Comparison of ENCODE assay signal across 9 cellular contexts in the genomic region with DNA sequence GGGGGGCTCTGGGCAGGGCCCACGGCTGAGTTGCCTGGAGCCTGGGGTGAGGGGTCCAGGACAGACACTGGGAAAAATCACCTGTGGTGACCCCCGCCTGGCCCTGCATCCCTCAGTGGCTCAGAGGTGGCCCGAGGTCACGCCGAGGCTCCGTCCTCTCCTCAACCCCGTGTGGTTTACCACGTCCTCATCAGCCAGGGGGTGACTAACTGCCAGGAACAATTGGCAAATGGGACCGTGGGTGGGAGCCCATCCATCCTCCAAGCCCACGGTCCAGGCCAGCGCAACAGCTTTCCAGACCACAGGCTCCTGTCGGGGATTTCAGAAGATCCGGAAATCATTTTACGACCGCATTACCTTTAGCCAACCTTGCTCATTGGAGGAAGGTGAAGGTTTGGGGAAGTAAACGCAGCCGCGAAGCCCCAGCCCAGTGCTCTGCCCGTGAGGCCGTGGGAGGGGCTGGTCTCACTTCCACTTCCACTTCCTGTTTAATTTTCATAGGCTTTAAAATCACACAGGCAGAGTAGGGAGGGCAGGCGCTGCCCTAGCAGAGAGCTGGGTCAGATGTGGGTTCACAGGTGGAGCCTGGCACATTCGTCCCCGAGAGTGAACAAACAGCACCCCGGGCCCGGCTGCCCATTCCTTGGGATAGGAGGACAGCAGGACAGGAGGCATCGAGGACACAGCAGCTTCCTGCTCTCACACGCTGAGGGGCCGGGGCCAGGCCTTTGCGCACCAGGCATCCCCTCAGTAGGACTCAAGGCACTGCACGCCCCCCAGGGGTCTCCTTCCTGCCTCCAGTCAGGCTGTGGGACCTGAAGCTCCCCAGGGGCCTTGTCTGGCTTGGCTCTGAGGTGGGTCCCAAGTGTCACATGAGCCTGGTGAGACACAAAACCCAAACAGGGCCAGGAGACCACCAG. TPM values are rescaled to one million over a fixed set of nuclear protein-coding genes. Genes with fewer than 3 reads are reported as not detected.
A peak's percentile ranks its signal among the peaks of the same experiment; 100 is the strongest.
DNase-seq lines count a peak whose midpoint lies in the region; ATAC-seq, FAIRE-seq and TF ChIP-seq lines count a peak whose summit lies in the region.
"Had no signal": no experiment of that assay in that cellular context is flagged by ENCODE, and none has a peak within 500 bp of the region (broad histone marks: within the 10 kb centered on the region; RNA-seq: fewer than 3 reads in every experiment).

No MANE protein-coding gene starts in this region.

- H3K36me3 ChIP-seq in OCI-LY3 (replicated peaks; ENCODE audit: low read depth, low read length) (no peaks in the 10 kb centered on the region), small intestine (ENCODE audit: control insufficient read depth in 2 of 2, insufficient read depth in 2 of 2, low read length in 2 of 2) (no peaks in the 10 kb centered on the region), ascending aorta (no peaks in the 10 kb centered on the region), GM23338 (ENCODE audit: insufficient read depth) (no peaks in the 10 kb centered on the region)

- H3K4me2 ChIP-seq in OCI-LY3 (ENCODE audit: low read length) (peak overlapping the region; percentile 93), GM23338 (no peak overlapping the region)

- H3K4me1 ChIP-seq in OCI-LY3 (ENCODE audit: low read length) (peaks cover 26% of the 10 kb centered on the region), small intestine (ENCODE audit: control insufficient read depth in 2 of 2, insufficient read depth in 1 of 2, low read depth in 1 of 2, low read length in 1 of 2) (peaks cover 0 to 9% of the 10 kb centered on the region in 2 donors), ascending aorta (no peaks in the 10 kb centered on the region), GM23338 (ENCODE audit: insufficient read depth) (no peaks in the 10 kb centered on the region)

- peak overlapping the region; percentile 83 for H3K27ac Mint-ChIP-seq in activated naive CD8-positive, alpha-beta T cell treated with anti-CD3 and anti-CD28 coated beads, Interleukin-2, amount 10 ng/mL, durations not matched to agents 7 days and 5 days
- no peak overlapping the region for H3K27ac Mint-ChIP-seq in GM23338

- H3K4me1 Mint-ChIP-seq in activated naive CD8-positive, alpha-beta T cell treated with anti-CD3 and anti-CD28 coated beads, Interleukin-2, amount 10 ng/mL, durations not matched to agents 7 days and 5 days = peaks cover 10% of the 10 kb centered on the region
- no peaks in the 10 kb centered on the region; the same call in 2 of the 3 replicates for H3K4me1 Mint-ChIP-seq in GM23338

- TF ChIP-seq CTCF in OCI-LY3 (IDR thresholded peaks at IDR 0.05; ENCODE audit: low read depth, low read length) = no peak
- TF ChIP-seq CTCF in ascending aorta (IDR thresholded peaks at IDR 0.05) = no peak
- no peak for TF ChIP-seq CTCF in GM23338 (conservative IDR thresholded peaks at IDR 0.05; ENCODE audit: low read depth in 2 of 2)

- H2AFZ ChIP-seq in OCI-LY3 (ENCODE audit: low read depth, low read length) = 0 out of 2 replicates have a peak overlapping the region, but pooled peaks have one; percentile 11
- no peak overlapping the region for H2AFZ ChIP-seq in GM23338

- peak; percentile 68 for DNase-seq in activated naive CD8-positive, alpha-beta T cell treated with anti-CD3 and anti-CD28 coated beads, Interleukin-2, amount 10 ng/mL, durations not matched to agents 7 days and 5 days
- DNase-seq in small intestine (peak; percentile 42), ascending aorta (ENCODE audit: low spot score in 2 of 2) (no peak), DMS 273 (lab: John Stamatoyannopoulos, UW; ENCODE audit: unreplicated experiment) (no peak), GM23338 (ENCODE audit: low spot score) (no peak)
- DNase-seq: IMR-90 had no signal

- ATAC-seq in GM18858 (IDR thresholded peaks at IDR 0.05; ENCODE audit: unreplicated experiment) = peak; percentile 95
- ATAC-seq in HG02870 (IDR thresholded peaks at IDR 0.05; ENCODE audit: unreplicated experiment) = peak; percentile 94
- peak; percentile 84 for ATAC-seq in activated naive CD8-positive, alpha-beta T cell treated with anti-CD3 and anti-CD28 coated beads, Interleukin-2, amount 10 ng/mL, durations not matched to agents 7 days and 5 days (ENCODE audit: low read depth)
- no peak for ATAC-seq in GM23338

- FAIRE-seq in small intestine (lab: Jason Lieb, UNC) = no peak

- 46 to 55% (median 54%) methylated on average over 30 of the region's 30 CpGs for WGBS in small intestine, 3 donors

- H4K20me1 ChIP-seq in OCI-LY3 (ENCODE audit: insufficient read depth, low read length) = no peaks in the 10 kb centered on the region
- no peaks in the 10 kb centered on the region for H4K20me1 ChIP-seq in GM23338 (replicated peaks; ENCODE audit: insufficient read depth)

- H3K9me3 Mint-ChIP-seq in activated naive CD8-positive, alpha-beta T cell treated with anti-CD3 and anti-CD28 coated beads, Interleukin-2, amount 10 ng/mL, durations not matched to agents 7 days and 5 days = no peaks in the 10 kb centered on the region
- H3K9me3 Mint-ChIP-seq in GM23338 = no peaks in the 10 kb centered on the region

- peaks cover under 1% of the 10 kb centered on the region for H3K27me3 Mint-ChIP-seq in activated naive CD8-positive, alpha-beta T cell treated with anti-CD3 and anti-CD28 coated beads, Interleukin-2, amount 10 ng/mL, durations not matched to agents 7 days and 5 days
- H3K27me3 Mint-ChIP-seq in GM23338 (ENCODE audit: insufficient read depth, low read depth, poor library complexity) = peaks cover 13% of the 10 kb centered on the region

- H3K4me3 Mint-ChIP-seq in activated naive CD8-positive, alpha-beta T cell treated with anti-CD3 and anti-CD28 coated beads, Interleukin-2, amount 10 ng/mL, durations not matched to agents 7 days and 5 days = peak overlapping the region; percentile 68
- no peak overlapping the region for H3K4me3 Mint-ChIP-seq in GM23338

- H3K36me3 Mint-ChIP-seq in activated naive CD8-positive, alpha-beta T cell treated with anti-CD3 and anti-CD28 coated beads, Interleukin-2, amount 10 ng/mL, durations not matched to agents 7 days and 5 days = no peaks in the 10 kb centered on the region
- H3K36me3 Mint-ChIP-seq in GM23338 (ENCODE audit: low read depth) = no peaks in the 10 kb centered on the region

- H3K79me2 ChIP-seq in OCI-LY3 (ENCODE audit: low read length) (no peaks in the 10 kb centered on the region), GM23338 (replicated peaks; ENCODE audit: insufficient read depth) (no peaks in the 10 kb centered on the region)

- H3K27ac ChIP-seq in OCI-LY3 (ENCODE audit: low read length) (peak overlapping the region; percentile 72), small intestine (ENCODE audit: low read depth in 1 of 2, low read length in 1 of 2) (no peak overlapping the region), ascending aorta (no peak overlapping the region), GM23338 (ENCODE audit: low read depth) (no peak overlapping the region)

- POLR2A ChIA-PET in activated naive CD8-positive, alpha-beta T cell treated with anti-CD3 and anti-CD28 coated beads, Interleukin-2, amount 10 ng/mL, durations not matched to agents 7 days and 5 days (lab: Charles Lee) = interaction anchor here (0.7 to 3.3 kb wide), 3 partner anchors 11 to 71 kb away, joined by 5 to 10 read pairs (median 8); no protein-coding TSS in a partner anchor

- no peaks in the 10 kb centered on the region for H3F3A ChIP-seq in GM23338 (replicated peaks; ENCODE audit: low read depth)

- no peaks in the 10 kb centered on the region for H3K9me2 ChIP-seq in GM23338 (ENCODE audit: insufficient read depth)

- H3K4me3 ChIP-seq in OCI-LY3 (ENCODE audit: low read length) = peak overlapping the region; percentile 68
- no peak overlapping the region for H3K4me3 ChIP-seq in small intestine (ENCODE audit: low read depth in 1 of 2, low read length in 2 of 2)
- no peak overlapping the region for H3K4me3 ChIP-seq in ascending aorta
- no peak overlapping the region for H3K4me3 ChIP-seq in GM23338

- H3K9me3 ChIP-seq in OCI-LY3 (ENCODE audit: insufficient read depth, low read length) = no peaks in the 10 kb centered on the region
- no peaks in the 10 kb centered on the region for H3K9me3 ChIP-seq in small intestine (ENCODE audit: control insufficient read depth, low read depth)
- H3K9me3 ChIP-seq in ascending aorta = no peaks in the 10 kb centered on the region

- peak overlapping the region; percentile 49; the same call in 1 of the 2 replicates for H3K9ac ChIP-seq in OCI-LY3 (ENCODE audit: low read length)

- H3K27me3 ChIP-seq in OCI-LY3 (ENCODE audit: low read depth, low read length) = peaks cover 4% of the 10 kb centered on the region; the same call in 1 of the 2 replicates
- peaks cover 0 to 3% of the 10 kb centered on the region in 2 donors for H3K27me3 ChIP-seq in small intestine (ENCODE audit: control insufficient read depth in 2 of 2, insufficient read depth in 2 of 2, low read length in 2 of 2)
- H3K27me3 ChIP-seq in ascending aorta = no peaks in the 10 kb centered on the region
- H3K27me3 ChIP-seq in GM23338 (ENCODE audit: insufficient read depth) = no peaks in the 10 kb centered on the region

- intact Hi-C loops in ascending aorta (cut with DNase I) = no loop called here

TF ChIP-seq in GM23338, 12 proteins besides CTCF, POLR2A, EP300 and RAD21 (continues in another document):
- TF ChIP-seq, protein P1, sequence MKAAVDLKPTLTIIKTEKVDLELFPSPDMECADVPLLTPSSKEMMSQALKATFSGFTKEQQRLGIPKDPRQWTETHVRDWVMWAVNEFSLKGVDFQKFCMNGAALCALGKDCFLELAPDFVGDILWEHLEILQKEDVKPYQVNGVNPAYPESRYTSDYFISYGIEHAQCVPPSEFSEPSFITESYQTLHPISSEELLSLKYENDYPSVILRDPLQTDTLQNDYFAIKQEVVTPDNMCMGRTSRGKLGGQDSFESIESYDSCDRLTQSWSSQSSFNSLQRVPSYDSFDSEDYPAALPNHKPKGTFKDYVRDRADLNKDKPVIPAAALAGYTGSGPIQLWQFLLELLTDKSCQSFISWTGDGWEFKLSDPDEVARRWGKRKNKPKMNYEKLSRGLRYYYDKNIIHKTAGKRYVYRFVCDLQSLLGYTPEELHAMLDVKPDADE (IDR thresholded peaks at IDR 0.05) = no peak
- TF ChIP-seq EZH2phosphoT487 (IDR thresholded peaks at IDR 0.05; ENCODE audit: unreplicated experiment) (no peak), EZH2 (IDR thresholded peaks at IDR 0.05; ENCODE audit: low read depth, unreplicated experiment) (no peak), NANOG (IDR thresholded peaks at IDR 0.05; ENCODE audit: borderline replicate concordance) (no peak), POLR2AphosphoS5 (IDR thresholded peaks at IDR 0.05; ENCODE audit: low read depth) (no peak), CREB1 (CRISPR knock-in tag; IDR thresholded peaks at IDR 0.05; ENCODE audit: low read depth) (no peak), JUNB (IDR thresholded peaks at IDR 0.05; ENCODE audit: unreplicated experiment) (no peak), ZNF114 (CRISPR knock-in tag; IDR thresholded peaks at IDR 0.05) (no peak), STAT1 (IDR thresholded peaks at IDR 0.05; ENCODE audit: unreplicated experiment) (no peak)

RNA-seq across cellular contexts. Expression of a gene that starts 19.8 kb away (rescaled TPM):
- total RNA-seq in activated naive CD8-positive, alpha-beta T cell treated with anti-CD3 and anti-CD28 coated beads, Interleukin-2, amount 10 ng/mL, durations not matched to agents 7 days and 5 days = 1 to 10 TPM; 2.0 to 2.3 TPM
- 10 to 100 TPM; 24.1 to 51.7 (median 48.9) TPM for polyA plus RNA-seq in small intestine
- 9.9 TPM for total RNA-seq in ascending aorta
- total RNA-seq in GM23338 (2014; rRNA removed; shearing (Covaris generic)) = 2.2 and 3.1 TPM in 2 replicates
- 0.39 and 0.75 TPM in 2 replicates for polyA plus RNA-seq in GM23338 (2016; fragmentation: Nextera tagmentation; extraction: Ambion mirVana)

Comparison
In these comparisons a context has a peak if more than half of its experiments do, and no peak if none do; other contexts are left out.
1. DNase-seq: peak in activated naive CD8-positive, alpha-beta T cell treated with anti-CD3 and anti-CD28 coated beads, Interleukin-2, amount 10 ng/mL, durations not matched to agents 7 days and 5 days (single experiment) and small intestine (single experiment); none in ascending aorta (0 of 2), DMS 273 (single experiment) and GM23338 (single experiment).